ENCODE assay signal across 1 cellular context in the genomic region with DNA sequence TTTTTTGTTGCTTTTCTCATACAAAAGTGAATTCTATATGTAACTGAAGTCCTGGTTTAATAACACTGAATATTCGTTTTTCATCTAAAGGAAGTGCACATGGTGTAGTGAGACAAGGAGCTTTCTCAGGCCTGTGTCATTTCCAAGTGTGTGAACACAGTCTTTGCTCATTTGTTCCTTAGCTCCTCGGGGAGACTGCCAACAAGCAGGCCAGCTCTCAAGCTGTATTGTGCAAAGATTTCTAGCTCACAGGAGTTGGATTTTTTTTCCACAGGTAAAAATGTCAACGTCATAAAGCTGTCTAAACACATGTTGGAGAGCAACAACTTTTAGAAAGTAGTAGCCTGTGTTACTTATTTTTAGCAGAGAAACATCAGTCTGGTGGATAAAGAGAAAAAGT.
TF ChIP-seq lines count a peak whose summit lies in the region.

No MANE protein-coding gene starts in this region.

TF ChIP-seq in GM23338, 12 proteins besides CTCF, POLR2A, EP300 and RAD21 (continued from another document):
- TF ChIP-seq, protein P1, sequence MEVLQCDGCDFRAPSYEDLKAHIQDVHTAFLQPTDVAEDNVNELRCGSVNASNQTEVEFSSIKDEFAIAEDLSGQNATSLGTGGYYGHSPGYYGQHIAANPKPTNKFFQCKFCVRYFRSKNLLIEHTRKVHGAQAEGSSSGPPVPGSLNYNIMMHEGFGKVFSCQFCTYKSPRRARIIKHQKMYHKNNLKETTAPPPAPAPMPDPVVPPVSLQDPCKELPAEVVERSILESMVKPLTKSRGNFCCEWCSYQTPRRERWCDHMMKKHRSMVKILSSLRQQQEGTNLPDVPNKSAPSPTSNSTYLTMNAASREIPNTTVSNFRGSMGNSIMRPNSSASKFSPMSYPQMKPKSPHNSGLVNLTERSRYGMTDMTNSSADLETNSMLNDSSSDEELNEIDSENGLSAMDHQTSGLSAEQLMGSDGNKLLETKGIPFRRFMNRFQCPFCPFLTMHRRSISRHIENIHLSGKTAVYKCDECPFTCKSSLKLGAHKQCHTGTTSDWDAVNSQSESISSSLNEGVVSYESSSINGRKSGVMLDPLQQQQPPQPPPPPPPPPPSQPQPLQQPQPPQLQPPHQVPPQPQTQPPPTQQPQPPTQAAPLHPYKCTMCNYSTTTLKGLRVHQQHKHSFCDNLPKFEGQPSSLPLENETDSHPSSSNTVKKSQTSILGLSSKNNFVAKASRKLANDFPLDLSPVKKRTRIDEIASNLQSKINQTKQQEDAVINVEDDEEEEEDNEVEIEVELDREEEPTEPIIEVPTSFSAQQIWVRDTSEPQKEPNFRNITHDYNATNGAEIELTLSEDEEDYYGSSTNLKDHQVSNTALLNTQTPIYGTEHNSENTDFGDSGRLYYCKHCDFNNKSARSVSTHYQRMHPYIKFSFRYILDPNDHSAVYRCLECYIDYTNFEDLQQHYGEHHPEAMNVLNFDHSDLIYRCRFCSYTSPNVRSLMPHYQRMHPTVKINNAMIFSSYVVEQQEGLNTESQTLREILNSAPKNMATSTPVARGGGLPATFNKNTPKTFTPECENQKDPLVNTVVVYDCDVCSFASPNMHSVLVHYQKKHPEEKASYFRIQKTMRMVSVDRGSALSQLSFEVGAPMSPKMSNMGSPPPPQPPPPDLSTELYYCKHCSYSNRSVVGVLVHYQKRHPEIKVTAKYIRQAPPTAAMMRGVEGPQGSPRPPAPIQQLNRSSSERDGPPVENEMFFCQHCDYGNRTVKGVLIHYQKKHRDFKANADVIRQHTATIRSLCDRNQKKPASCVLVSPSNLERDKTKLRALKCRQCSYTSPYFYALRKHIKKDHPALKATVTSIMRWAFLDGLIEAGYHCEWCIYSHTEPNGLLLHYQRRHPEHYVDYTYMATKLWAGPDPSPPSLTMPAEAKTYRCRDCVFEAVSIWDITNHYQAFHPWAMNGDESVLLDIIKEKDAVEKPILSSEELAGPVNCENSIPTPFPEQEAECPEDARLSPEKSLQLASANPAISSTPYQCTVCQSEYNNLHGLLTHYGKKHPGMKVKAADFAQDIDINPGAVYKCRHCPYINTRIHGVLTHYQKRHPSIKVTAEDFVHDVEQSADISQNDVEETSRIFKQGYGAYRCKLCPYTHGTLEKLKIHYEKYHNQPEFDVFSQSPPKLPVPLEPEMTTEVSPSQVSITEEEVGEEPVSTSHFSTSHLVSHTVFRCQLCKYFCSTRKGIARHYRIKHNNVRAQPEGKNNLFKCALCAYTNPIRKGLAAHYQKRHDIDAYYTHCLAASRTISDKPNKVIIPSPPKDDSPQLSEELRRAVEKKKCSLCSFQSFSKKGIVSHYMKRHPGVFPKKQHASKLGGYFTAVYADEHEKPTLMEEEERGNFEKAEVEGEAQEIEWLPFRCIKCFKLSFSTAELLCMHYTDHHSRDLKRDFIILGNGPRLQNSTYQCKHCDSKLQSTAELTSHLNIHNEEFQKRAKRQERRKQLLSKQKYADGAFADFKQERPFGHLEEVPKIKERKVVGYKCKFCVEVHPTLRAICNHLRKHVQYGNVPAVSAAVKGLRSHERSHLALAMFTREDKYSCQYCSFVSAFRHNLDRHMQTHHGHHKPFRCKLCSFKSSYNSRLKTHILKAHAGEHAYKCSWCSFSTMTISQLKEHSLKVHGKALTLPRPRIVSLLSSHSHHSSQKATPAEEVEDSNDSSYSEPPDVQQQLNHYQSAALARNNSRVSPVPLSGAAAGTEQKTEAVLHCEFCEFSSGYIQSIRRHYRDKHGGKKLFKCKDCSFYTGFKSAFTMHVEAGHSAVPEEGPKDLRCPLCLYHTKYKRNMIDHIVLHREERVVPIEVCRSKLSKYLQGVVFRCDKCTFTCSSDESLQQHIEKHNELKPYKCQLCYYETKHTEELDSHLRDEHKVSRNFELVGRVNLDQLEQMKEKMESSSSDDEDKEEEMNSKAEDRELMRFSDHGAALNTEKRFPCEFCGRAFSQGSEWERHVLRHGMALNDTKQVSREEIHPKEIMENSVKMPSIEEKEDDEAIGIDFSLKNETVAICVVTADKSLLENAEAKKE (CRISPR knock-in tag; IDR thresholded peaks at IDR 0.05), result no peak
- TF ChIP-seq JUNB (IDR thresholded peaks at IDR 0.05; ENCODE audit: unreplicated experiment) (no peak), NANOG (IDR thresholded peaks at IDR 0.05; ENCODE audit: borderline replicate concordance) (no peak), EZH2 (IDR thresholded peaks at IDR 0.05; ENCODE audit: low read depth, unreplicated experiment) (no peak), ZNF331 (CRISPR knock-in tag; IDR thresholded peaks at IDR 0.05; ENCODE audit: low read depth) (no peak), POLR2AphosphoS5 (IDR thresholded peaks at IDR 0.05; ENCODE audit: low read depth) (no peak)
